ENCODE assay signal across 22 cellular contexts in the genomic region with DNA sequence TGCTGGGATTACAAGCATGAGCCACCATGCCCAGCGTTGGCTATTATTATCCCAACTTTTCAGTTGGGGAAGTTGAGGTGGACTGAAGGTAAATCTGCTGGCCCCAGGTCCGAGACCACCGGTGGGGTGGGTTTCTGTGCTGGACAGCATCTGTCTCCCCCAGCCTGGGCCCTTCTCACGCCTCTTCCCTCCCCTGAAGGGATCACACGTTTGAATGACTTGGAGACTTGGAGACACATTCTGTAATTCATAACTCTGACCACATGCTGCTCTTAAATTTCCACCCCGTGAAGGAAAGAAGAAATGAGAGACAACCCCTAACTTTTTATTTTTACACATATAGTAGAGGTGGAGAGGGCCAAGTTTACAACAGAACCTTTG.
DNase-seq lines count a peak whose midpoint lies in the region; ATAC-seq, FAIRE-seq and TF ChIP-seq lines count a peak whose summit lies in the region.
"Had no signal": no experiment of that assay in that cellular context is flagged by ENCODE, and none has a peak within 500 bp of the region (broad histone marks: within the 10 kb centered on the region; RNA-seq: fewer than 3 reads in every experiment).

No MANE protein-coding gene starts in this region.

- H3K27me3 ChIP-seq in K562 (ENCODE audit: control insufficient read depth in 2 of 2, insufficient read depth in 2 of 2, low read length in 2 of 2) (no peaks in the 10 kb centered on the region), layer of hippocampus (ENCODE audit: control insufficient read depth, insufficient read depth, low read length) (no peaks in the 10 kb centered on the region), suprapubic skin (no peaks in the 10 kb centered on the region)
- H3K27me3 ChIP-seq: vagina had no signal

- TF ChIP-seq CTCF in K562 (IDR thresholded peaks at IDR 0.05 in 2 of 3, conservative IDR thresholded peaks at IDR 0.05 in 1 of 3; ENCODE audit: insufficient read depth in 2 of 3, low read depth in 1 of 3, low read length in 3 of 3), result no peak
- no peak for TF ChIP-seq CTCF in suprapubic skin (IDR thresholded peaks at IDR 0.05)
- TF ChIP-seq CTCF in MCF 10A (IDR thresholded peaks at IDR 0.05; ENCODE audit: unreplicated experiment), result no peak

- POLR2A ChIA-PET in K562 (lab: Yijun Ruan, JAX), result interaction anchor here (0.8 to 2.3 kb wide), 6 partner anchors 9 to 258 kb away, joined by 3 to 9 read pairs (median 4); no protein-coding TSS in a partner anchor
- POLR2A ChIA-PET in MCF 10A (lab: Yijun Ruan, JAX), result interaction anchor here (0.6 kb wide), 1 partner anchor 62 kb away, joined by 3 read pairs; no protein-coding TSS in a partner anchor

- no peaks in the 10 kb centered on the region for H4K20me1 ChIP-seq in K562 (replicated peaks; ENCODE audit: control insufficient read depth, insufficient read depth, low read length)

- peaks cover 8% of the 10 kb centered on the region for H3K36me3 Mint-ChIP-seq in activated naive CD4-positive, alpha-beta T cell treated with anti-CD3 and anti-CD28 coated beads, Interleukin-2, amount 10 ng/mL, durations not matched to agents 7 days and 5 days
- no peaks in the 10 kb centered on the region for H3K36me3 Mint-ChIP-seq in activated naive CD4-positive, alpha-beta T cell treated with anti-CD3 and anti-CD28 coated beads for 36 hours (ENCODE audit: low read depth)
- H3K36me3 Mint-ChIP-seq in MCF 10A (ENCODE audit: insufficient read depth, unreplicated experiment), result peaks cover 5% of the 10 kb centered on the region
- H3K36me3 Mint-ChIP-seq: natural killer cell treated with Interleukin-12 subunit alpha and Interleukin-12 subunit beta and Interleukin-15 and Interleukin-18, amount 100 ng/mL, for 72 hours had no signal

- FAIRE-seq in K562 (lab: Jason Lieb, UNC), result no peak

- CTCF ChIA-PET in activated naive CD4-positive, alpha-beta T cell treated with anti-CD3 and anti-CD28 coated beads, Interleukin-2, amount 10 ng/mL, durations not matched to agents 7 days and 5 days (lab: Charles Lee), result no interaction called here
- CTCF ChIA-PET in activated naive CD4-positive, alpha-beta T cell treated with anti-CD3 and anti-CD28 coated beads for 36 hours (lab: Charles Lee), result no interaction called here
- CTCF ChIA-PET in K562 (lab: Yijun Ruan, JAX; ENCODE audit: low intra/inter-chr PET ratio), result no interaction called here
- CTCF ChIA-PET in MCF 10A (lab: Yijun Ruan, JAX), result no interaction called here

- H3K27ac ChIP-seq in K562 (ENCODE audit: extremely low read depth, low read depth, low read length), result peak overlapping the region; percentile 81
- H3K27ac ChIP-seq in layer of hippocampus (ENCODE audit: low read depth, low read length), result peak overlapping the region; percentile 58
- H3K27ac ChIP-seq in temporal lobe (ENCODE audit: low read depth, low read length), result peak overlapping the region; percentile 19
- no peak overlapping the region for H3K27ac ChIP-seq in suprapubic skin
- H3K27ac ChIP-seq: prostate gland, vagina had no signal

- intact Hi-C loops in activated naive CD4-positive, alpha-beta T cell treated with anti-CD3 and anti-CD28 coated beads for 36 hours (cut with micrococcal nuclease), result no loop called here
- intact Hi-C loops in K562 (cut with micrococcal nuclease) (no loop called here), MCF 10A (cut with micrococcal nuclease) (loop anchor here (10.0 kb wide), 1 partner anchor 379 kb away; a partner anchor contains a TSS)

- H3K9ac ChIP-seq in K562 (ENCODE audit: insufficient read depth in 1 of 2, low read depth in 2 of 2, low read length in 2 of 2), result peak overlapping the region; percentile 23 to 49; a peak in 3 of 4 replicates

- no peak for TF ChIP-seq RAD21 in K562 (CRISPR knock-in tag; conservative IDR thresholded peaks at IDR 0.05 in 1 of 2, IDR thresholded peaks at IDR 0.05 in 1 of 2)

- H3K9me1 ChIP-seq in K562 (ENCODE audit: control insufficient read depth, insufficient read depth, low read length), result no peaks in the 10 kb centered on the region

- no peaks in the 10 kb centered on the region for H3K9me3 Mint-ChIP-seq in activated naive CD4-positive, alpha-beta T cell treated with anti-CD3 and anti-CD28 coated beads, Interleukin-2, amount 10 ng/mL, durations not matched to agents 7 days and 5 days
- H3K9me3 Mint-ChIP-seq in activated naive CD4-positive, alpha-beta T cell treated with anti-CD3 and anti-CD28 coated beads for 36 hours, result no peaks in the 10 kb centered on the region
- no peaks in the 10 kb centered on the region for H3K9me3 Mint-ChIP-seq in MCF 10A (ENCODE audit: unreplicated experiment)
- H3K9me3 Mint-ChIP-seq: activated CD4-positive, alpha-beta memory T cell treated with anti-CD3 and anti-CD28 coated beads for 36 hours; central memory CD8-positive, alpha-beta T cell; mesothelial cell of epicardium; natural killer cell treated with Interleukin-12 subunit alpha and Interleukin-12 subunit beta and Interleukin-15 and Interleukin-18, amount 100 ng/mL, for 72 hours had no signal

- H3K27ac Mint-ChIP-seq in activated naive CD4-positive, alpha-beta T cell treated with anti-CD3 and anti-CD28 coated beads, Interleukin-2, amount 10 ng/mL, durations not matched to agents 7 days and 5 days, result peak overlapping the region; percentile 21
- no peak overlapping the region for H3K27ac Mint-ChIP-seq in activated naive CD4-positive, alpha-beta T cell treated with anti-CD3 and anti-CD28 coated beads for 36 hours
- H3K27ac Mint-ChIP-seq in MCF 10A (ENCODE audit: low read depth, unreplicated experiment), result no peak overlapping the region
- H3K27ac Mint-ChIP-seq: activated CD4-positive, alpha-beta memory T cell treated with anti-CD3 and anti-CD28 coated beads for 36 hours; B cell; natural killer cell treated with Interleukin-12 subunit alpha and Interleukin-12 subunit beta and Interleukin-15 and Interleukin-18, amount 100 ng/mL, for 72 hours had no signal

- 21% methylated on average over 6 of the region's 6 CpGs for WGBS in K562 (ENCODE audit: insufficient coverage, low coverage, missing lambda C conversion rate)
- WGBS in suprapubic skin, result 61% methylated on average over 4 of the region's 6 CpGs

- BruUV-seq in K562 (replicated peaks; lab: Mats Ljungman, UMichigan) (no TSS peak), MCF 10A (replicated peaks; lab: Mats Ljungman, UMichigan) (no TSS peak)

- H2AFZ ChIP-seq in K562 (ENCODE audit: low read depth, low read length), result peak overlapping the region; percentile 48; the same call in 1 of the 2 replicates

- no peaks in the 10 kb centered on the region for H3K27me3 Mint-ChIP-seq in activated naive CD4-positive, alpha-beta T cell treated with anti-CD3 and anti-CD28 coated beads, Interleukin-2, amount 10 ng/mL, durations not matched to agents 7 days and 5 days
- no peaks in the 10 kb centered on the region for H3K27me3 Mint-ChIP-seq in activated naive CD4-positive, alpha-beta T cell treated with anti-CD3 and anti-CD28 coated beads for 36 hours (ENCODE audit: low read depth)
- H3K27me3 Mint-ChIP-seq in MCF 10A (ENCODE audit: insufficient read depth, unreplicated experiment), result no peaks in the 10 kb centered on the region
- H3K27me3 Mint-ChIP-seq: activated CD4-positive, alpha-beta memory T cell treated with anti-CD3 and anti-CD28 coated beads for 36 hours; B cell; central memory CD8-positive, alpha-beta T cell; natural killer cell treated with Interleukin-12 subunit alpha and Interleukin-12 subunit beta and Interleukin-15 and Interleukin-18, amount 100 ng/mL, for 72 hours had no signal

- no peak overlapping the region for H3K4me3 Mint-ChIP-seq in activated naive CD4-positive, alpha-beta T cell treated with anti-CD3 and anti-CD28 coated beads, Interleukin-2, amount 10 ng/mL, durations not matched to agents 7 days and 5 days
- H3K4me3 Mint-ChIP-seq in activated naive CD4-positive, alpha-beta T cell treated with anti-CD3 and anti-CD28 coated beads for 36 hours, result no peak overlapping the region
- no peak overlapping the region for H3K4me3 Mint-ChIP-seq in MCF 10A (ENCODE audit: unreplicated experiment)
- H3K4me3 Mint-ChIP-seq: activated CD4-positive, alpha-beta memory T cell treated with anti-CD3 and anti-CD28 coated beads for 36 hours; B cell; central memory CD8-positive, alpha-beta T cell; mesothelial cell of epicardium; natural killer cell treated with Interleukin-12 subunit alpha and Interleukin-12 subunit beta and Interleukin-15 and Interleukin-18, amount 100 ng/mL, for 72 hours had no signal

- TF ChIP-seq EP300 in K562 (IDR thresholded peaks at IDR 0.05; ENCODE audit: low read length) (no peak), suprapubic skin (IDR thresholded peaks at IDR 0.05) (no peak)

- H3K4me2 ChIP-seq in K562 (ENCODE audit: insufficient read depth, low read length), result peak overlapping the region; percentile 65

- H3K4me1 Mint-ChIP-seq in activated naive CD4-positive, alpha-beta T cell treated with anti-CD3 and anti-CD28 coated beads, Interleukin-2, amount 10 ng/mL, durations not matched to agents 7 days and 5 days, result no peaks in the 10 kb centered on the region
- peaks cover 13% of the 10 kb centered on the region for H3K4me1 Mint-ChIP-seq in activated naive CD4-positive, alpha-beta T cell treated with anti-CD3 and anti-CD28 coated beads for 36 hours (ENCODE audit: low read depth)
- H3K4me1 Mint-ChIP-seq in MCF 10A (ENCODE audit: insufficient read depth, unreplicated experiment), result peaks cover 35% of the 10 kb centered on the region

- H3K9me3 ChIP-seq in K562 (replicated peaks; ENCODE audit: control insufficient read depth, insufficient read depth, low read depth, low read length) (no peaks in the 10 kb centered on the region), suprapubic skin (no peaks in the 10 kb centered on the region)
- H3K9me3 ChIP-seq: prostate gland, vagina had no signal

- TF ChIP-seq POLR2A in K562 (conservative IDR thresholded peaks at IDR 0.05) (no peak), suprapubic skin (IDR thresholded peaks at IDR 0.05) (no peak)

- H3K79me2 ChIP-seq in K562 (ENCODE audit: control insufficient read depth, insufficient read depth, low read length), result peaks cover 57% of the 10 kb centered on the region

- ATAC-seq in K562, result peak; percentile 54
- ATAC-seq: natural killer cell treated with Interleukin-12 subunit alpha and Interleukin-12 subunit beta and Interleukin-15 and Interleukin-18, amount 100 ng/mL, for 72 hours; SK-N-SH treated with all-trans-retinoic acid at 6 μM for 48 hours had no signal

- in situ Hi-C loops in K562 (cut with MboI), result no loop called here

- no peaks in the 10 kb centered on the region for H3K36me3 ChIP-seq in K562 (ENCODE audit: control insufficient read depth, insufficient read depth, low read length)
- H3K36me3 ChIP-seq in suprapubic skin, result no peaks in the 10 kb centered on the region
- H3K36me3 ChIP-seq: prostate gland, vagina had no signal

- H3K4me3 ChIP-seq in K562 (no peak overlapping the region), suprapubic skin (no peak overlapping the region)
- H3K4me3 ChIP-seq: prostate gland, vagina had no signal

- H3K4me1 ChIP-seq in K562 (replicated peaks in 1 of 2; ENCODE audit: control insufficient read depth in 2 of 2, insufficient read depth in 2 of 2, low read length in 2 of 2), result peaks cover 20 to 51% of the 10 kb centered on the region in 2 experiments
- H3K4me1 ChIP-seq in suprapubic skin, result peaks cover 22% of the 10 kb centered on the region

- no peak for DNase-seq in activated naive CD4-positive, alpha-beta T cell treated with anti-CD3 and anti-CD28 coated beads, Interleukin-2, amount 10 ng/mL, durations not matched to agents 7 days and 5 days
- DNase-seq in activated naive CD4-positive, alpha-beta T cell treated with anti-CD3 and anti-CD28 coated beads for 36 hours, result no peak
- peak in 3 of 4 experiments; percentile 23 to 28 (median 26) for DNase-seq in K562 (ENCODE audit: extremely low read depth in 1 of 4, low spot score in 3 of 4)
- DNase-seq in suprapubic skin (ENCODE audit: low spot score in 2 of 2), result no peak
- DNase-seq in NCI-H187 (lab: John Stamatoyannopoulos, UW), result no peak
- DNase-seq in MCF 10A (ENCODE audit: unreplicated experiment), result no peak
- DNase-seq: activated CD4-positive, alpha-beta memory T cell treated with anti-CD3 and anti-CD28 coated beads for 36 hours; activated CD4-positive, CD25-positive, alpha-beta regulatory T cell; amniotic stem cell; foreskin melanocyte; NCI-H146; stimulated activated CD4-positive, alpha-beta T cell treated with anti-CD3 and anti-CD28 coated beads, Interleukin-4, amount 100 ng/mL, for 24 hours; T1000 had no signal

Comparison
In these comparisons a context has a peak if more than half of its experiments do, and no peak if none do; other contexts are left out.
1. DNase-seq: peak in K562 (3 of 4); none in activated naive CD4-positive, alpha-beta T cell treated with anti-CD3 and anti-CD28 coated beads, Interleukin-2, amount 10 ng/mL, durations not matched to agents 7 days and 5 days (single experiment), activated naive CD4-positive, alpha-beta T cell treated with anti-CD3 and anti-CD28 coated beads for 36 hours (single experiment), suprapubic skin (0 of 2), NCI-H187 (0 of 2) and MCF 10A (single experiment).